In genomic region chr11:92154611-92155010, GRCh38 we compare ENCODE assay signal across 15 cellular contexts.
DNase-seq lines count a peak whose midpoint lies in the region; ATAC-seq and TF ChIP-seq lines count a peak whose summit lies in the region.
"Had no signal": no experiment of that assay in that cellular context is flagged by ENCODE, and none has a peak within 500 bp of the region (broad histone marks: within the 10 kb centered on the region; RNA-seq: fewer than 3 reads in every experiment).

No MANE protein-coding gene starts in this region.

- POLR2A ChIA-PET in PC-3 (lab: Charles Lee; ENCODE audit: unreplicated experiment): no interaction called here

- H3K4ac ChIP-seq in trophoblast cell (ENCODE audit: low read depth, low read length): no peak overlapping the region

- no peaks in the 10 kb centered on the region for H4K20me1 ChIP-seq in PC-3 (ENCODE audit: low read length)
- H4K20me1 ChIP-seq: BLaER1 had no signal

- no peak overlapping the region for H3K18ac ChIP-seq in trophoblast cell (ENCODE audit: low read length)

- ATAC-seq in PC-3 (no peak), upper lobe of right lung (peak; percentile 84), GM18868 (IDR thresholded peaks at IDR 0.05; ENCODE audit: unreplicated experiment) (no peak)
- ATAC-seq: GM23338 had no signal

- no peak overlapping the region for H2BK5ac ChIP-seq in trophoblast cell (ENCODE audit: low read depth, low read length, poor library complexity)

- H3K9ac ChIP-seq in PC-3 (ENCODE audit: low read length): no peak overlapping the region
- no peak overlapping the region for H3K9ac ChIP-seq in trophoblast cell (ENCODE audit: low read length)
- H3K9ac ChIP-seq: BLaER1 had no signal

- H2BK12ac ChIP-seq in trophoblast cell (ENCODE audit: low read length): no peak overlapping the region

- H3K27me3 ChIP-seq in PC-3 (ENCODE audit: low read length) (no peaks in the 10 kb centered on the region; the same call in 1 of the 2 replicates), trophoblast cell (ENCODE audit: insufficient read depth, low read length) (no peaks in the 10 kb centered on the region), upper lobe of right lung (no peaks in the 10 kb centered on the region)
- H3K27me3 ChIP-seq: BLaER1 had no signal

- DNase-seq in PC-3: no peak
- peak; percentile 6 for DNase-seq in kidney tubule cell (ENCODE audit: low spot score)
- DNase-seq in trophoblast cell: peak; percentile 76 to 95
- DNase-seq in upper lobe of right lung: no peak
- no peak for DNase-seq in NCI-H1105 treated with DMSO at 0.1 percent for 48 hours (lab: John Stamatoyannopoulos, UW)
- DNase-seq in DMS79 (lab: John Stamatoyannopoulos, UW): no peak
- DNase-seq: 8988T; AML-193; Caco-2; CD8-positive, alpha-beta memory T cell; DMS53; H7 had no signal

- H3K4me2 ChIP-seq in PC-3 (ENCODE audit: low read length) (no peak overlapping the region), trophoblast cell (ENCODE audit: low read length) (no peak overlapping the region)
- H3K4me2 ChIP-seq: BLaER1, GM23338 had no signal

- H3K4me3 ChIP-seq in PC-3 (ENCODE audit: low read length) (no peak overlapping the region), trophoblast cell (ENCODE audit: low read depth, low read length) (no peak overlapping the region), upper lobe of right lung (no peak overlapping the region)
- H3K4me3 ChIP-seq: BLaER1, GM23338 had no signal

- WGBS in trophoblast cell (ENCODE audit: extremely low coverage, insufficient coverage, insufficient read length): no CpG with 5 or more reads among the region's 4 CpGs

- no peak overlapping the region for H4K12ac ChIP-seq in trophoblast cell (ENCODE audit: low read depth, low read length)

- no peak overlapping the region for H2AK5ac ChIP-seq in trophoblast cell (ENCODE audit: low read length)

- H4K8ac ChIP-seq in trophoblast cell (ENCODE audit: low read depth, low read length): no peak overlapping the region

- H3K79me2 ChIP-seq in PC-3 (ENCODE audit: low read length) (no peaks in the 10 kb centered on the region), trophoblast cell (ENCODE audit: control insufficient read depth, insufficient read depth, low read length, poor library complexity) (no peaks in the 10 kb centered on the region)

- no peak overlapping the region for H3K23ac ChIP-seq in trophoblast cell (ENCODE audit: low read length)

- no peak overlapping the region for H3K14ac ChIP-seq in trophoblast cell (ENCODE audit: low read length)

- no peak for TF ChIP-seq CTCF in PC-3 (conservative IDR thresholded peaks at IDR 0.05; ENCODE audit: low read depth, low read length)
- no peak for TF ChIP-seq CTCF in upper lobe of right lung (IDR thresholded peaks at IDR 0.05)

- no peak overlapping the region for H4K91ac ChIP-seq in trophoblast cell (ENCODE audit: low read depth, low read length)

- H3K27ac ChIP-seq in PC-3 (ENCODE audit: low read length) (no peak overlapping the region), trophoblast cell (ENCODE audit: low read depth, low read length) (no peak overlapping the region), upper lobe of right lung (no peak overlapping the region)
- H3K27ac ChIP-seq: BLaER1 had no signal

- no peak overlapping the region for H2BK120ac ChIP-seq in trophoblast cell (ENCODE audit: insufficient read depth, low read length, poor library complexity)

- no peaks in the 10 kb centered on the region for H3K79me1 ChIP-seq in trophoblast cell (ENCODE audit: low read length)

- H3K36me3 ChIP-seq in PC-3 (ENCODE audit: low read depth, low read length) (no peaks in the 10 kb centered on the region), trophoblast cell (ENCODE audit: control insufficient read depth in 1 of 2, insufficient read depth in 2 of 2, low read length in 2 of 2) (no peaks in the 10 kb centered on the region), upper lobe of right lung (no peaks in the 10 kb centered on the region)
- H3K36me3 ChIP-seq: BLaER1 had no signal

- CTCF ChIA-PET in PC-3 (lab: Charles Lee): no interaction called here

- intact Hi-C loops in PC-3 (cut with micrococcal nuclease): no loop called here
- intact Hi-C loops in upper lobe of right lung (cut with DNase I): no loop called here

- H3K9me2 ChIP-seq in PC-3 (replicated peaks; ENCODE audit: low read length): no peaks in the 10 kb centered on the region

- H2AFZ ChIP-seq in PC-3 (ENCODE audit: low read length): 0 out of 2 replicates have a peak overlapping the region, but pooled peaks have one; percentile 25
- H2AFZ ChIP-seq in trophoblast cell (ENCODE audit: insufficient read depth, low read length, poor library complexity): no peak overlapping the region
- H2AFZ ChIP-seq: GM23338 had no signal

- H3K4me1 ChIP-seq in PC-3 (ENCODE audit: insufficient read depth, low read length): no peaks in the 10 kb centered on the region
- H3K4me1 ChIP-seq in trophoblast cell (ENCODE audit: control insufficient read depth in 1 of 2, insufficient read depth in 2 of 2, low read length in 2 of 2): no peaks in the 10 kb centered on the region
- H3K4me1 ChIP-seq in upper lobe of right lung: peaks cover 11% of the 10 kb centered on the region
- H3K4me1 ChIP-seq: Caco-2 had no signal

- H3F3A ChIP-seq in PC-3 (ENCODE audit: low read length, unreplicated experiment): no peaks in the 10 kb centered on the region

- BruUV-seq in PC-3 (replicated peaks; lab: Mats Ljungman, UMichigan): no TSS peak

- no peaks in the 10 kb centered on the region for H3K9me3 ChIP-seq in PC-3 (ENCODE audit: low read length)
- no peaks in the 10 kb centered on the region for H3K9me3 ChIP-seq in trophoblast cell (ENCODE audit: insufficient read depth, low read depth, low read length)
- H3K9me3 ChIP-seq in upper lobe of right lung: no peaks in the 10 kb centered on the region
- H3K9me3 ChIP-seq: Caco-2 had no signal

Comparison
In these comparisons a context has a peak if more than half of its experiments do, and no peak if none do; other contexts are left out.
1. DNase-seq: peak in kidney tubule cell (single experiment) and trophoblast cell (2 of 2); none in PC-3 (single experiment), upper lobe of right lung (single experiment), NCI-H1105 treated with DMSO at 0.1 percent for 48 hours (single experiment) and DMS79 (single experiment).